ENCODE assay signal across 26 cellular contexts in the genomic region with DNA sequence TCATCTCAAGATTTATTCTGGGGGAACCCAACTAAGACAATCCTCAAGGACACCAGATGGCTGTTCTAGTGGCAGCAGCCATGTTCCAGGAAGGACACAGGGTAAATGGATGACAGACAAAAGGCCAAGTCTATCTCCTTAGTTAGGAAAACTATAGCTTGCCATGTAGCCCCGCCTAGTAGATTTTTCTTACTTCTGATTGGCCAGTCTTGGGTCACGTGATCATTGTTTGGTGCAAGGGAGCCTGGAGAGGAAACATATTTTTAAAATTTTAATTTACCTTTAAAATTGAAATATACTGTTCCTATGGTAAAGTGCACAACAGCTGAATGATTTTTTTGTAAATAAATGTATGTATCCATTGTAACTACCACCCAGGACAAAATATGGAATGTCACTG. TPM values are rescaled to one million over a fixed set of nuclear protein-coding genes. Genes with fewer than 3 reads are reported as not detected.
DNase-seq lines count a peak whose midpoint lies in the region; ATAC-seq lines count a peak whose summit lies in the region.
"Had no signal": no experiment of that assay in that cellular context is flagged by ENCODE, and none has a peak within 500 bp of the region (broad histone marks: within the 10 kb centered on the region; RNA-seq: fewer than 3 reads in every experiment).

No MANE protein-coding gene starts in this region.

- no peak overlapping the region for H3K23ac ChIP-seq in mesenchymal stem cell (ENCODE audit: low read length in 2 of 2)

- WGBS in mesenchymal stem cell: no CpG with 5 or more reads among the region's 2 CpGs

- H2BK5ac ChIP-seq in mesenchymal stem cell (ENCODE audit: low read depth, low read length, poor library complexity, severe bottlenecking): no peak overlapping the region

- no peak overlapping the region for H3K14ac ChIP-seq in mesenchymal stem cell (ENCODE audit: low read length in 2 of 2)

- ATAC-seq in stimulated activated naive B cell treated with anti-CD40 and anti-IgM and Interleukin-4, amounts not matched to agents 10 μg/mL and 1 μg/mL and 100 μg/mL, for 72 hours (replicated peaks): no peak
- ATAC-seq: body of pancreas had no signal

- H3K36me3 ChIP-seq in ACC112 (ENCODE audit: insufficient read depth, low read length) (no peaks in the 10 kb centered on the region), mesenchymal stem cell (ENCODE audit: control insufficient read depth in 1 of 2, insufficient read depth in 2 of 2, low read depth in 1 of 2, low read length in 2 of 2) (no peaks in the 10 kb centered on the region)
- H3K36me3 ChIP-seq: colonic mucosa, spleen, WERI-Rb-1 had no signal

- no peak overlapping the region for H4K91ac ChIP-seq in mesenchymal stem cell (ENCODE audit: low read length)

- H2AK5ac ChIP-seq in mesenchymal stem cell (ENCODE audit: low read length, severe bottlenecking): no peak overlapping the region

- no peaks in the 10 kb centered on the region for H3K79me2 ChIP-seq in ACC112 (ENCODE audit: control insufficient read depth, insufficient read depth, low read length, unreplicated experiment)

- H2AFZ ChIP-seq in ACC112 (ENCODE audit: low read length, unreplicated experiment): no peak overlapping the region
- H2AFZ ChIP-seq in mesenchymal stem cell (ENCODE audit: low read depth, low read length): no peak overlapping the region

- H3K27me3 ChIP-seq in ACC112 (ENCODE audit: insufficient read depth, low read length): no peaks in the 10 kb centered on the region; the same call in 1 of the 2 replicates
- H3K27me3 ChIP-seq in mesenchymal stem cell (ENCODE audit: control insufficient read depth in 1 of 2, insufficient read depth in 1 of 2, low read length in 2 of 2): peaks cover 0 to 41% of the 10 kb centered on the region in 2 experiments
- H3K27me3 ChIP-seq: body of pancreas, colonic mucosa had no signal

- H3K27ac ChIP-seq in ACC112 (ENCODE audit: low read depth, low read length) (peak overlapping the region; percentile 63; the same call in 1 of the 2 replicates), angular gyrus (ENCODE audit: low read depth, low read length) (peak overlapping the region; percentile 64), mesenchymal stem cell (ENCODE audit: low read length, poor library complexity, severe bottlenecking) (peak overlapping the region; percentile 83)
- H3K27ac ChIP-seq: body of pancreas, colonic mucosa, spleen, WERI-Rb-1 had no signal

- no peak overlapping the region for H2BK120ac ChIP-seq in mesenchymal stem cell (ENCODE audit: low read depth, low read length)

- POLR2A ChIA-PET in activated CD4-positive, alpha-beta memory T cell treated with anti-CD3 and anti-CD28 coated beads for 36 hours (lab: Charles Lee): interaction anchor here (0.6 kb wide), 1 partner anchor 134 kb away, joined by 3 read pairs; no protein-coding TSS in a partner anchor

- no peak overlapping the region for H2BK12ac ChIP-seq in mesenchymal stem cell (ENCODE audit: low read length in 2 of 2)

- H3K4me1 ChIP-seq in ACC112 (ENCODE audit: control insufficient read depth, insufficient read depth, low read length, unreplicated experiment): peaks cover 5% of the 10 kb centered on the region
- H3K4me1 ChIP-seq in mesenchymal stem cell (ENCODE audit: control insufficient read depth, insufficient read depth, low read depth, low read length): peaks cover 10% of the 10 kb centered on the region
- H3K4me1 ChIP-seq: colonic mucosa had no signal

- no peak overlapping the region for H2BK15ac ChIP-seq in mesenchymal stem cell (ENCODE audit: low read depth, poor library complexity, severe bottlenecking)

- H3K27ac Mint-ChIP-seq in stimulated activated naive B cell treated with anti-CD40 and anti-IgM and Interleukin-4, amounts not matched to agents 10 μg/mL and 1 μg/mL and 100 μg/mL, for 72 hours: no peak overlapping the region
- H3K27ac Mint-ChIP-seq in activated naive CD8-positive, alpha-beta T cell treated with anti-CD3 and anti-CD28 coated beads for 36 hours: no peak overlapping the region
- H3K27ac Mint-ChIP-seq in activated CD4-positive, alpha-beta memory T cell treated with anti-CD3 and anti-CD28 coated beads for 36 hours: no peak overlapping the region
- H3K27ac Mint-ChIP-seq: activated CD4-positive, alpha-beta memory T cell treated with anti-CD3 and anti-CD28 coated beads, Interleukin-2, amount 10 ng/mL, durations not matched to agents 7 days and 5 days; activated naive CD4-positive, alpha-beta T cell treated with anti-CD3 and anti-CD28 coated beads, Interleukin-2, amount 50 U/mL, for 24 hours; activated T-cell treated with anti-CD3 and anti-CD28 coated beads, Interleukin-2, amount 50 U/mL, for 24 hours; CD4-positive, CD25-positive, alpha-beta regulatory T cell; natural killer cell treated with Interleukin-12 subunit alpha and Interleukin-12 subunit beta and Interleukin-15 and Interleukin-18, amount 100 ng/mL, for 72 hours; T-helper 1 cell treated with Interleukin-12 subunit alpha and Interleukin-12 subunit beta and Interleukin-4 antibody, amounts not matched to agents 30 μg/mL and 1 μg/mL, for 36 hours had no signal

- no peak overlapping the region for H4K8ac ChIP-seq in mesenchymal stem cell (ENCODE audit: low read length)

- DNase-seq in M059J (ENCODE audit: low read depth) (peak; percentile 42), mesenchymal stem cell (no peak), NCI-H128 (lab: John Stamatoyannopoulos, UW; ENCODE audit: unreplicated experiment) (no peak)
- DNase-seq in stimulated activated naive B cell treated with anti-CD40 and anti-IgM and Interleukin-4, amounts not matched to agents 10 μg/mL and 1 μg/mL and 100 μg/mL, for 72 hours: no peak
- no peak for DNase-seq in activated naive CD8-positive, alpha-beta T cell treated with anti-CD3 and anti-CD28 coated beads for 36 hours
- no peak for DNase-seq in activated CD4-positive, alpha-beta memory T cell treated with anti-CD3 and anti-CD28 coated beads for 36 hours
- DNase-seq: activated CD4-positive, alpha-beta memory T cell treated with anti-CD3 and anti-CD28 coated beads, Interleukin-2, amount 10 ng/mL, durations not matched to agents 7 days and 5 days; activated T-cell treated with anti-CD3 and anti-CD28 coated beads, Interleukin-2, amount 50 U/mL, for 24 hours; body of pancreas; CD4-positive, CD25-positive, alpha-beta regulatory T cell; colonic mucosa; KG1; kidney; NCI-H1105 treated with DMSO at 0.1 percent for 48 hours; NCI-H524; SHP77; spleen; stimulated activated CD4-positive, alpha-beta T cell treated with anti-CD3 and anti-CD28 coated beads, Interleukin-4, amount 100 ng/mL, for 4 hours; WERI-Rb-1 had no signal

- peaks cover 22 to 38% of the 10 kb centered on the region in 2 donors for H3K27me3 Mint-ChIP-seq in stimulated activated naive B cell treated with anti-CD40 and anti-IgM and Interleukin-4, amounts not matched to agents 10 μg/mL and 1 μg/mL and 100 μg/mL, for 72 hours
- peaks cover 32% of the 10 kb centered on the region for H3K27me3 Mint-ChIP-seq in activated naive CD8-positive, alpha-beta T cell treated with anti-CD3 and anti-CD28 coated beads for 36 hours
- peaks cover 8% of the 10 kb centered on the region for H3K27me3 Mint-ChIP-seq in activated CD4-positive, alpha-beta memory T cell treated with anti-CD3 and anti-CD28 coated beads for 36 hours

- H3K9me3 Mint-ChIP-seq in stimulated activated naive B cell treated with anti-CD40 and anti-IgM and Interleukin-4, amounts not matched to agents 10 μg/mL and 1 μg/mL and 100 μg/mL, for 72 hours: no peaks in the 10 kb centered on the region
- H3K9me3 Mint-ChIP-seq in activated naive CD8-positive, alpha-beta T cell treated with anti-CD3 and anti-CD28 coated beads for 36 hours: no peaks in the 10 kb centered on the region
- H3K9me3 Mint-ChIP-seq in activated CD4-positive, alpha-beta memory T cell treated with anti-CD3 and anti-CD28 coated beads for 36 hours: no peaks in the 10 kb centered on the region
- H3K9me3 Mint-ChIP-seq: activated CD4-positive, alpha-beta memory T cell treated with anti-CD3 and anti-CD28 coated beads, Interleukin-2, amount 10 ng/mL, durations not matched to agents 7 days and 5 days; activated naive CD4-positive, alpha-beta T cell treated with anti-CD3 and anti-CD28 coated beads, Interleukin-2, amount 50 U/mL, for 24 hours; activated T-cell treated with anti-CD3 and anti-CD28 coated beads, Interleukin-2, amount 50 U/mL, for 24 hours; CD4-positive, CD25-positive, alpha-beta regulatory T cell; natural killer cell treated with Interleukin-12 subunit alpha and Interleukin-12 subunit beta and Interleukin-15 and Interleukin-18, amount 100 ng/mL, for 72 hours; T-helper 1 cell treated with Interleukin-12 subunit alpha and Interleukin-12 subunit beta and Interleukin-4 antibody, amounts not matched to agents 30 μg/mL and 1 μg/mL, for 36 hours had no signal

- H3K4me3 ChIP-seq in ACC112 (ENCODE audit: low read depth, low read length) (0 out of 2 replicates have a peak overlapping the region, but pooled peaks have one; percentile 1), mesenchymal stem cell (ENCODE audit: insufficient read depth in 1 of 2, low read depth in 1 of 2, low read length in 2 of 2) (no peak overlapping the region)
- H3K4me3 ChIP-seq: body of pancreas, colonic mucosa, spleen had no signal

- H3K4me1 Mint-ChIP-seq in stimulated activated naive B cell treated with anti-CD40 and anti-IgM and Interleukin-4, amounts not matched to agents 10 μg/mL and 1 μg/mL and 100 μg/mL, for 72 hours: peaks cover 6 to 14% of the 10 kb centered on the region in 2 donors
- peaks cover 7% of the 10 kb centered on the region for H3K4me1 Mint-ChIP-seq in activated naive CD8-positive, alpha-beta T cell treated with anti-CD3 and anti-CD28 coated beads for 36 hours
- H3K4me1 Mint-ChIP-seq in activated CD4-positive, alpha-beta memory T cell treated with anti-CD3 and anti-CD28 coated beads for 36 hours (ENCODE audit: low read depth): peaks cover 3% of the 10 kb centered on the region

- H3K4ac ChIP-seq in mesenchymal stem cell (ENCODE audit: low read depth in 1 of 2, low read length in 2 of 2): no peak overlapping the region

- no peaks in the 10 kb centered on the region for H3K9me3 ChIP-seq in mesenchymal stem cell (ENCODE audit: control insufficient read depth, low read length)
- H3K9me3 ChIP-seq: body of pancreas, colonic mucosa, spleen had no signal

- CTCF ChIA-PET in activated CD4-positive, alpha-beta memory T cell treated with anti-CD3 and anti-CD28 coated beads for 36 hours (lab: Charles Lee): interaction anchor here (1.3 to 4.8 kb wide), 5 partner anchors 10 to 188 kb away, joined by 3 to 60 read pairs (median 8); no protein-coding TSS in a partner anchor

- no peaks in the 10 kb centered on the region for H3K79me1 ChIP-seq in mesenchymal stem cell (replicated peaks; ENCODE audit: low read length, poor library complexity, severe bottlenecking)

- H3K9ac ChIP-seq in mesenchymal stem cell (ENCODE audit: low read length): no peak overlapping the region

- no peak overlapping the region for H3K4me3 Mint-ChIP-seq in stimulated activated naive B cell treated with anti-CD40 and anti-IgM and Interleukin-4, amounts not matched to agents 10 μg/mL and 1 μg/mL and 100 μg/mL, for 72 hours
- no peak overlapping the region for H3K4me3 Mint-ChIP-seq in activated naive CD8-positive, alpha-beta T cell treated with anti-CD3 and anti-CD28 coated beads for 36 hours
- H3K4me3 Mint-ChIP-seq in activated CD4-positive, alpha-beta memory T cell treated with anti-CD3 and anti-CD28 coated beads for 36 hours: no peak overlapping the region
- H3K4me3 Mint-ChIP-seq: activated CD4-positive, alpha-beta memory T cell treated with anti-CD3 and anti-CD28 coated beads, Interleukin-2, amount 10 ng/mL, durations not matched to agents 7 days and 5 days; activated naive CD4-positive, alpha-beta T cell treated with anti-CD3 and anti-CD28 coated beads, Interleukin-2, amount 50 U/mL, for 24 hours; activated T-cell treated with anti-CD3 and anti-CD28 coated beads, Interleukin-2, amount 50 U/mL, for 24 hours; CD4-positive, CD25-positive, alpha-beta regulatory T cell; natural killer cell treated with Interleukin-12 subunit alpha and Interleukin-12 subunit beta and Interleukin-15 and Interleukin-18, amount 100 ng/mL, for 72 hours; T-helper 1 cell treated with Interleukin-12 subunit alpha and Interleukin-12 subunit beta and Interleukin-4 antibody, amounts not matched to agents 30 μg/mL and 1 μg/mL, for 36 hours had no signal

- H3K4me2 ChIP-seq in mesenchymal stem cell (ENCODE audit: low read length, poor library complexity, severe bottlenecking): no peak overlapping the region

- H3K18ac ChIP-seq in mesenchymal stem cell (ENCODE audit: low read depth in 1 of 2, low read length in 2 of 2): no peak overlapping the region

- intact Hi-C loops in activated CD4-positive, alpha-beta memory T cell treated with anti-CD3 and anti-CD28 coated beads for 36 hours (cut with micrococcal nuclease): no loop called here

- H3K36me3 Mint-ChIP-seq in stimulated activated naive B cell treated with anti-CD40 and anti-IgM and Interleukin-4, amounts not matched to agents 10 μg/mL and 1 μg/mL and 100 μg/mL, for 72 hours: no peaks in the 10 kb centered on the region
- no peaks in the 10 kb centered on the region for H3K36me3 Mint-ChIP-seq in activated naive CD8-positive, alpha-beta T cell treated with anti-CD3 and anti-CD28 coated beads for 36 hours
- no peaks in the 10 kb centered on the region for H3K36me3 Mint-ChIP-seq in activated CD4-positive, alpha-beta memory T cell treated with anti-CD3 and anti-CD28 coated beads for 36 hours
- H3K36me3 Mint-ChIP-seq: activated naive CD4-positive, alpha-beta T cell treated with anti-CD3 and anti-CD28 coated beads, Interleukin-2, amount 50 U/mL, for 24 hours; CD4-positive, CD25-positive, alpha-beta regulatory T cell; natural killer cell treated with Interleukin-12 subunit alpha and Interleukin-12 subunit beta and Interleukin-15 and Interleukin-18, amount 100 ng/mL, for 72 hours had no signal

RNA-seq across cellular contexts. Expression of gene KCNS1, which starts 4.4 kb away (rescaled TPM):
- total RNA-seq in M059J (2014; rRNA removed; shearing (Covaris generic)): 0.34 and 1.5 TPM in 2 replicates
- polyA plus RNA-seq in mesenchymal stem cell (2013, experiment 1 of 2): 0.03 TPM
- polyA plus RNA-seq in mesenchymal stem cell (2013, experiment 2 of 2): 0.01 TPM
- total RNA-seq in activated naive CD8-positive, alpha-beta T cell treated with anti-CD3 and anti-CD28 coated beads for 36 hours: under 1 TPM; 0.56 to 0.70 TPM
- total RNA-seq in activated CD4-positive, alpha-beta memory T cell treated with anti-CD3 and anti-CD28 coated beads for 36 hours: under 1 TPM; 0.34 to 0.45 TPM
- total RNA-seq: body of pancreas; CD4-positive, CD25-positive, alpha-beta regulatory T cell; posterior vena cava; spleen; subcutaneous adipose tissue had no signal

RNA-seq across cellular contexts. Expression of gene WFDC5, which starts 9.7 kb away (rescaled TPM):
- not detected in 2 replicates for total RNA-seq in M059J (2014; rRNA removed; shearing (Covaris generic))
- polyA plus RNA-seq in mesenchymal stem cell (2013, experiment 1 of 2): not detected
- not detected for polyA plus RNA-seq in mesenchymal stem cell (2013, experiment 2 of 2)
- under 1 TPM in 1 of 2 experiments, not detected in 1; 0.23 TPM for total RNA-seq in activated naive CD8-positive, alpha-beta T cell treated with anti-CD3 and anti-CD28 coated beads for 36 hours
- not detected for total RNA-seq in activated CD4-positive, alpha-beta memory T cell treated with anti-CD3 and anti-CD28 coated beads for 36 hours
- total RNA-seq: body of pancreas; CD4-positive, CD25-positive, alpha-beta regulatory T cell; colonic mucosa; natural killer cell treated with Interleukin-12 subunit alpha and Interleukin-12 subunit beta and Interleukin-15 and Interleukin-18, amount 100 ng/mL, for 72 hours; posterior vena cava; spleen; subcutaneous adipose tissue had no signal
- polyA plus RNA-seq: CD4-positive, CD25-positive, alpha-beta regulatory T cell; spleen had no signal

RNA-seq across cellular contexts. Expression of gene WFDC12, which starts 18.9 kb away (rescaled TPM):
- total RNA-seq in M059J (2014; rRNA removed; shearing (Covaris generic)): not detected in 2 replicates
- polyA plus RNA-seq in mesenchymal stem cell (2013, experiment 1 of 2): not detected
- not detected for polyA plus RNA-seq in mesenchymal stem cell (2013, experiment 2 of 2)
- not detected for total RNA-seq in activated naive CD8-positive, alpha-beta T cell treated with anti-CD3 and anti-CD28 coated beads for 36 hours
- total RNA-seq in activated CD4-positive, alpha-beta memory T cell treated with anti-CD3 and anti-CD28 coated beads for 36 hours: not detected
- total RNA-seq: activated CD4-positive, alpha-beta memory T cell treated with anti-CD3 and anti-CD28 coated beads, Interleukin-2, amount 10 ng/mL, durations not matched to agents 7 days and 5 days; body of pancreas; CD4-positive, CD25-positive, alpha-beta regulatory T cell; colonic mucosa; natural killer cell treated with Interleukin-12 subunit alpha and Interleukin-12 subunit beta and Interleukin-15 and Interleukin-18, amount 100 ng/mL, for 72 hours; posterior vena cava; spleen; subcutaneous adipose tissue had no signal
- polyA plus RNA-seq: CD4-positive, CD25-positive, alpha-beta regulatory T cell; spleen had no signal
